Comparison of ENCODE assay signal across 11 cellular contexts in the genomic region with DNA sequence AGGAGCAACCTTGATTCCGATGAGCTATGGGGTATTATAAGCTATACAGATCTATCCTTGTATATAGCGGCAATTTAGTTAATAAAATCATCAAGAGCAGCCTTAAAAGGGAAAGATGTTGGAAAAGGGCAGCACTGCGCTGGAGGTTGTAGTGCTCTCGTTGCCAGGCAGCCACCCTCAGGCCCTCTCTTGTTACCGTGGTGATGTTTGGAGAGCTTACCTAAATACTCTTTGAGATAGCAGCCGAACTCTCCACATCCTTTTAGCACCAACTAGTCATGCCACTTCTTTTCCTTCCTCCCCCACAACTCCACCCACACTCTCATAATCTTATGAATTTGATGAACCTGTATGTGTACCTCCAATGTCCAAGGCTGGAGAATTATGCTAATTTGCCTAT. TPM values are rescaled to one million over a fixed set of nuclear protein-coding genes. Genes with fewer than 3 reads are reported as not detected.
DNase-seq lines count a peak whose midpoint lies in the region; ATAC-seq lines count a peak whose summit lies in the region.
"Had no signal": no experiment of that assay in that cellular context is flagged by ENCODE, and none has a peak within 500 bp of the region (broad histone marks: within the 10 kb centered on the region; RNA-seq: fewer than 3 reads in every experiment).

No MANE protein-coding gene starts in this region.

- no peak overlapping the region for H3K4me3 ChIP-seq in H7 (ENCODE audit: insufficient read depth, low read depth, low read length)
- H3K4me3 ChIP-seq: smooth muscle cell, thoracic aorta had no signal

- DNase-seq in DMS53 (lab: John Stamatoyannopoulos, UW): peak; percentile 87
- no peak for DNase-seq in DMS53 treated with DMSO at 0.1 percent for 48 hours (lab: John Stamatoyannopoulos, UW; ENCODE audit: unreplicated experiment)
- peak; percentile 21 for DNase-seq in H7
- peak; percentile 12 for DNase-seq in T follicular helper cell (ENCODE audit: low read depth)
- peak; percentile 50 for DNase-seq in islet precursor cell
- DNase-seq in GM19238 (ENCODE audit: insufficient read length, low spot score): no peak
- no peak for DNase-seq in OCI-M2 (lab: John Stamatoyannopoulos, UW; ENCODE audit: unreplicated experiment)
- DNase-seq: 8988T had no signal

- no peaks in the 10 kb centered on the region for H3K36me3 ChIP-seq in H7 (replicated peaks; ENCODE audit: control insufficient read depth, insufficient read depth, low read length)
- H3K36me3 ChIP-seq: thoracic aorta had no signal

- no peak for ATAC-seq in GM21786 (IDR thresholded peaks at IDR 0.05; ENCODE audit: unreplicated experiment)

- H3K27me3 ChIP-seq in H7 (ENCODE audit: control insufficient read depth, insufficient read depth, low read length): peaks cover 5% of the 10 kb centered on the region

RNA-seq across cellular contexts. Expression of a gene that starts 3.8 kb away (rescaled TPM):
- 5.0 and 7.2 TPM in 2 replicates for total RNA-seq in H7 (2014; rRNA removed; shearing (Covaris generic))

Comparison
In these comparisons a context has a peak if more than half of its experiments do, and no peak if none do; other contexts are left out.
1. DNase-seq: peak in DMS53 (single experiment), H7 (single experiment), T follicular helper cell (single experiment) and islet precursor cell (single experiment); none in DMS53 treated with DMSO at 0.1 percent for 48 hours (single experiment), GM19238 (single experiment) and OCI-M2 (single experiment).